In the genomic region with DNA sequence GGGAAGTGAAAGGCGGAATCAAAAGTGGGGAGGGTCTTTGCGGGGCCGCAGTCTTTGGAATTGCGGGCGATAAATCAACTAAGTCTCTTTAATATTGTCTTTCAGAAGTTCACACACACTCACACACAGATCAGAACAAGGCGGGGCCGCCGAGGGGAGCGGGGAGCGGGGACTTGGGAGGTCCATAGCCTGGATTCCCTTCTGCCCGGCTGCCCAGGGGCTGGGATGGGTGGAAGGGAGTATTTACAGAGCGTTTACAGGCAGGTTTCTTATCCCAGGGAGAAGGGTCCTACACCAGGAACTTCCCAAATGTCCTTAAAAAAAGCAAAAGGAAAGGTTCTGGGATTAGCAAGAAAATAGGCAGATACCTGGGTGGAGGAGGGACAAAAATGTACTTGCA, we compare ENCODE assay signal across 1 cellular context.
TF ChIP-seq lines count a peak whose summit lies in the region.

No MANE protein-coding gene starts in this region.

TF ChIP-seq in HepG2, 621 proteins besides CTCF, POLR2A, EP300 and RAD21:
- TF ChIP-seq ZNF20 (CRISPR knock-in tag; IDR thresholded peaks at IDR 0.05) (no peak), AGO1 (IDR thresholded peaks at IDR 0.05; ENCODE audit: low read depth, low read length, poor library complexity, severe bottlenecking) (no peak)
TF ChIP-seq in HepG2: peak in this region for 0.
